Comparison of ENCODE assay signal across 8 cellular contexts in the genomic region with DNA sequence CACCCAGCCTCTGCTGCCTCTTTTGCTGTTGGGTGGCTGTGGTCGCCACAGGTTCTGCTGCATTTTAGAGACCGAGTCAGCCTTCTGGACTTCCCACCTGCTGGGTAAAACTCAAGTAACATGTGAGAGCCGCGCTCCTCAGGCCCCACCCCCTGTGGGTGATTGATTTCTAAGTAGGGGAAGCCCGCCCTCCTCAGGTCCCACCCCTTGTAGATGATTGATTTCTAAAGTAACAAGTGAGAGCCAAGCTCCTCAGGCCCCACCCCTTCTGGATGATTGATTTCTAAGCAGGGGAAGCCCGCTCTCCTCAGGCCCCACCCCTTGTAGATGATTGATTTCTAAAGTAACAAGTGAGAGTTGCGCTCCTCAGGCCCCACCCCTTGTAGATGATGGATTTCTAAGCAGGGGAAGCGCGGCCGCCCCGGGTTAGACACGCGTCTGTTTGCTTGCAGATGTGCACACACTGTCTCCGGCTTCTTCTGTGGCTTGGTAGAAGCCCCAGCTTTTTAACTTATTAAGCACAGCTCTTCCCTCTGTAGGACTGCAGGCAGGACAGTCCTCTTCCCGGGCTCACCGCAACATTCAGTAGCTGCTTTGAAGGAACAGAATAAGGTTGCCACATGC.
DNase-seq lines count a peak whose midpoint lies in the region; ATAC-seq and TF ChIP-seq lines count a peak whose summit lies in the region.

No MANE protein-coding gene starts in this region.

- TF ChIP-seq POLR2A in GM10847 (IDR thresholded peaks at IDR 0.05; ENCODE audit: extremely low read depth, insufficient read length), result peak; percentile 22
- TF ChIP-seq POLR2A in prostate gland (IDR thresholded peaks at IDR 0.05), result peak; percentile 12

- H3K4me3 ChIP-seq in prostate gland, result peak overlapping the region; percentile 20 to 22
- peak overlapping the region; percentile 26 for H3K4me3 ChIP-seq in urinary bladder (ENCODE audit: low read depth, low read length)

- H3K27me3 ChIP-seq in prostate gland (replicated peaks; ENCODE audit: insufficient read depth), result no peaks in the 10 kb centered on the region

- 2% methylated on average over 16 of the region's 16 CpGs for WGBS in prostate gland
- WGBS in urinary bladder, result 2% methylated on average over 16 of the region's 16 CpGs

- ATAC-seq in HG02623 (IDR thresholded peaks at IDR 0.05; ENCODE audit: unreplicated experiment) (peak; percentile 93), left ventricle myocardium superior (peak; percentile 97)

- no peaks in the 10 kb centered on the region for H3K9me3 ChIP-seq in prostate gland

- DNase-seq in NCI-H1105 treated with DMSO at 0.1 percent for 48 hours (lab: John Stamatoyannopoulos, UW) (peak; percentile 100), SW480 (ENCODE audit: low spot score) (peak; percentile 98), amniotic epithelial cell (ENCODE audit: low read depth) (peak; percentile 91), left ventricle myocardium superior (peak; percentile 93), prostate gland (ENCODE audit: low spot score) (peak; percentile 94)

- H3K36me3 ChIP-seq in prostate gland, result no peaks in the 10 kb centered on the region
- no peaks in the 10 kb centered on the region for H3K36me3 ChIP-seq in urinary bladder (ENCODE audit: insufficient read depth)

- intact Hi-C loops in left ventricle myocardium superior (cut with micrococcal nuclease) (loop anchor here (10.0 kb wide), 1 partner anchor 74 kb away; no protein-coding TSS in a partner anchor), prostate gland (cut with DNase I) (loop anchor here (10.0 kb wide), 1 partner anchor 96 kb away; no protein-coding TSS in a partner anchor)

- H3K27ac ChIP-seq in prostate gland (peak overlapping the region in 1 of 2 donors; percentile 17), urinary bladder (ENCODE audit: low read depth) (no peak overlapping the region)

- peaks cover 2% of the 10 kb centered on the region for H3K4me1 ChIP-seq in prostate gland (replicated peaks)
- H3K4me1 ChIP-seq in urinary bladder (ENCODE audit: insufficient read depth), result no peaks in the 10 kb centered on the region

- peak in 2 of 4 experiments; percentile 6 to 10 for TF ChIP-seq CTCF in prostate gland (IDR thresholded peaks at IDR 0.05)
